ENCODE assay signal across 9 cellular contexts in genomic region chr18:76348267-76349066, GRCh38.
A peak's percentile ranks its signal among the peaks of the same experiment; 100 is the strongest.
DNase-seq lines count a peak whose midpoint lies in the region; ATAC-seq and TF ChIP-seq lines count a peak whose summit lies in the region.
"Had no signal": no experiment of that assay in that cellular context is flagged by ENCODE, and none has a peak within 500 bp of the region (broad histone marks: within the 10 kb centered on the region; RNA-seq: fewer than 3 reads in every experiment).

No MANE protein-coding gene starts in this region.

- H3K27ac Mint-ChIP-seq in neural crest cell (ENCODE audit: unreplicated experiment): peak overlapping the region; percentile 51
- H3K27ac Mint-ChIP-seq in CD4-positive, alpha-beta T cell: no peak overlapping the region

- peaks cover 4% of the 10 kb centered on the region for H3K9me3 Mint-ChIP-seq in neural crest cell
- peaks cover under 1% of the 10 kb centered on the region for H3K9me3 Mint-ChIP-seq in CD4-positive, alpha-beta T cell
- H3K9me3 Mint-ChIP-seq: activated naive CD4-positive, alpha-beta T cell treated with anti-CD3 and anti-CD28 coated beads, Interleukin-2, amount 50 U/mL, for 24 hours had no signal

- TF ChIP-seq CTCF in neural crest cell (conservative IDR thresholded peaks at IDR 0.05): no peak
- TF ChIP-seq CTCF in CD4-positive, alpha-beta T cell (IDR thresholded peaks at IDR 0.05): no peak

- peaks cover 12% of the 10 kb centered on the region for H3K36me3 Mint-ChIP-seq in neural crest cell (ENCODE audit: low read depth)
- H3K36me3 Mint-ChIP-seq in CD4-positive, alpha-beta T cell (ENCODE audit: low read depth): no peaks in the 10 kb centered on the region
- H3K36me3 Mint-ChIP-seq: activated naive CD4-positive, alpha-beta T cell treated with anti-CD3 and anti-CD28 coated beads, Interleukin-2, amount 50 U/mL, for 24 hours had no signal

- POLR2A ChIA-PET in CD4-positive, alpha-beta T cell (lab: Charles Lee): no interaction called here

- no peak overlapping the region for H3K27ac ChIP-seq in CD4-positive, alpha-beta T cell (ENCODE audit: low read depth, low read length)

- intact Hi-C loops in CD4-positive, alpha-beta T cell (cut with DNase I, micrococcal nuclease): loop anchor here (1.0 to 10.0 kb wide), 7 partner anchors 466 to 1996 kb away; no protein-coding TSS in a partner anchor

- DNase-seq in DMS53 treated with DMSO at 0.1 percent for 48 hours (lab: John Stamatoyannopoulos, UW; ENCODE audit: unreplicated experiment): peak; percentile 77
- peak; percentile 70 to 82 for DNase-seq in NCI-H2081 (lab: John Stamatoyannopoulos, UW)
- peak; percentile 15 for DNase-seq in cerebellum (ENCODE audit: low spot score)
- no peak for DNase-seq in neural crest cell (ENCODE audit: low read depth, low spot score)
- no peak for DNase-seq in NCI-H524 (lab: John Stamatoyannopoulos, UW)
- no peak for DNase-seq in NCI-H1105 (lab: John Stamatoyannopoulos, UW)
- no peak for DNase-seq in CD4-positive, alpha-beta T cell

- H3K9me3 ChIP-seq in CD4-positive, alpha-beta T cell (ENCODE audit: control insufficient read depth, low read length): no peaks in the 10 kb centered on the region

- H3K4me1 Mint-ChIP-seq in neural crest cell: peaks cover 10% of the 10 kb centered on the region
- peaks cover 7% of the 10 kb centered on the region for H3K4me1 Mint-ChIP-seq in CD4-positive, alpha-beta T cell (ENCODE audit: low read depth)

- CTCF ChIA-PET in CD4-positive, alpha-beta T cell (lab: Charles Lee): no interaction called here

- H3K4me3 Mint-ChIP-seq in neural crest cell: peak overlapping the region; percentile 65
- no peak overlapping the region for H3K4me3 Mint-ChIP-seq in CD4-positive, alpha-beta T cell
- H3K4me3 Mint-ChIP-seq: activated naive CD4-positive, alpha-beta T cell treated with anti-CD3 and anti-CD28 coated beads, Interleukin-2, amount 50 U/mL, for 24 hours had no signal

- no peak for ATAC-seq in HG03354 (IDR thresholded peaks at IDR 0.05; ENCODE audit: poor library complexity, severe bottlenecking, unreplicated experiment)
- ATAC-seq in CD4-positive, alpha-beta T cell (ENCODE audit: poor library complexity): no peak

- H3K27me3 Mint-ChIP-seq in neural crest cell (ENCODE audit: low read depth): peaks cover 2% of the 10 kb centered on the region
- H3K27me3 Mint-ChIP-seq in CD4-positive, alpha-beta T cell: no peaks in the 10 kb centered on the region
- H3K27me3 Mint-ChIP-seq: activated naive CD4-positive, alpha-beta T cell treated with anti-CD3 and anti-CD28 coated beads, Interleukin-2, amount 50 U/mL, for 24 hours had no signal

- no peaks in the 10 kb centered on the region for H3K27me3 ChIP-seq in CD4-positive, alpha-beta T cell (ENCODE audit: control insufficient read depth, insufficient read depth, low read length)

Comparison
In these comparisons a context has a peak if more than half of its experiments do, and no peak if none do; other contexts are left out.
1. DNase-seq: peak in DMS53 treated with DMSO at 0.1 percent for 48 hours (single experiment), NCI-H2081 (2 of 2) and cerebellum (single experiment); none in neural crest cell (single experiment), NCI-H524 (0 of 2), NCI-H1105 (single experiment) and CD4-positive, alpha-beta T cell (0 of 10).